Comparison of ENCODE assay signal across 27 cellular contexts in the genomic region with DNA sequence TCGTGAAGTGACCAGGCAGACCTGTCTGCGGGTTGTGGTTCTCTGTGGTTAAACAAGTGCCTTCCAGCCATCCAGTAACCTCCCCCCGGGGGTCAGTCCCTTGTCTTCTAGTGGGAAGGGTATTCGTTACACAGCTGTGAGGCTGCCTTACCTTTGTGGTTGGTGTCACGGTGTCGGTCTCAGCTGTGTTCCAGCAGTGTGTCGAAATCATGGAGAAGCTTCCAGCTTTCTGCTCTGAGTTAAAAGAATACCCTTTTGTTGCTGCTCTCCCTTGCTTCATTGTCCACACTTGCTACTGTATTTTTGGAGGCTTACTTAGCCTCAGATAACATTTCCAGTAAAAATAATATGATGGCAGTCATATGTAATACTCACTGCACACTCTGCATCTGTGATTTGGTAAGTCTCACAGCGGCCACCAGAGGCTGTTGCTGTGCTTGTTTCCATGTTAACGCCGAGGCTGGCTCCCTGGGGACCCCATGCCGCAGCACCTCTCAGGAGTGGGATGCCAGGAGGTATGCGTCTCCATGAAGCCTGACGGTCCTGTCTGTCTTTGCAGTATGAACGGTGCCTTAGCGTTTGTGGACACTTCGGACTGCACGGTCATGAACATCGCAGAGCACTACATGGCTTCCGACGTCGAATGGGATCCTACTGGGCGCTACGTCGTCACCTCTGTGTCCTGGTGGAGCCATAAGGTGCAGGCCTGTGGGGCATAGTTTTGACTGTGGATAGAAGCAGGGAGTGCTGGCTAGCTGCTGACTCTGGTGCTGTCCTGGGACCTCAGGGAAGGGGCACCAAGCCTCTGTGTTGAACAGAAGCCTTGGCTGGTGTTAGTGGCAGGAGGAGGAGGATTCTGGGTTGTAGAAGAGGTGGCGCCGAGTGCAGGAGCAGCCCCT. TPM values are rescaled to one million over a fixed set of nuclear protein-coding genes. Genes with fewer than 3 reads are reported as not detected.
DNase-seq lines count a peak whose midpoint lies in the region; ATAC-seq, FAIRE-seq and TF ChIP-seq lines count a peak whose summit lies in the region.
"Had no signal": no experiment of that assay in that cellular context is flagged by ENCODE, and none has a peak within 500 bp of the region (broad histone marks: within the 10 kb centered on the region; RNA-seq: fewer than 3 reads in every experiment).

No MANE protein-coding gene starts in this region.

- no peak for ATAC-seq in stimulated activated naive CD8-positive, alpha-beta T cell treated with anti-CD3 and anti-CD28 coated beads, Interleukin-15, Interleukin-2, amounts not matched to agents 100 U/mL and 50 U/mL, for 24 hours
- no peak for ATAC-seq in GM12878
- ATAC-seq: activated CD8-positive, alpha-beta T cell treated with anti-CD3 and anti-CD28 coated beads for 36 hours; heart right ventricle; stimulated activated naive CD8-positive, alpha-beta T cell treated with anti-CD3 and anti-CD28 coated beads, Interleukin-15, amount 100 ng/mL, for 72 hours; T-cell had no signal

- no peaks in the 10 kb centered on the region for H3K79me2 ChIP-seq in GM12878 (ENCODE audit: control insufficient read depth, insufficient read depth, low read length)

- H3K27ac ChIP-seq in GM12878 (ENCODE audit: control insufficient read depth, insufficient read depth) (no peak overlapping the region), mesenchymal stem cell (ENCODE audit: low read length, poor library complexity, severe bottlenecking) (no peak overlapping the region)
- H3K27ac ChIP-seq: heart right ventricle, neural progenitor cell, SJSA1, thyroid gland had no signal

- no peak overlapping the region for H2BK12ac ChIP-seq in mesenchymal stem cell (ENCODE audit: low read length in 2 of 2)

- H3K79me1 ChIP-seq in mesenchymal stem cell (replicated peaks; ENCODE audit: low read length, poor library complexity, severe bottlenecking) = peaks cover 31% of the 10 kb centered on the region

- no peak overlapping the region for H2BK5ac ChIP-seq in mesenchymal stem cell (ENCODE audit: low read depth, low read length, poor library complexity, severe bottlenecking)

- H2AK5ac ChIP-seq in mesenchymal stem cell (ENCODE audit: low read length, severe bottlenecking) = no peak overlapping the region

- WGBS in GM12878 (ENCODE audit: insufficient coverage, insufficient replicate concordance, low lambda C conversion rate, missing lambda C conversion rate) = 93% methylated on average over 26 of the region's 26 CpGs
- WGBS in mesenchymal stem cell = 98% methylated on average over 26 of the region's 26 CpGs

- H3K4me1 ChIP-seq in GM12878 (ENCODE audit: control insufficient read depth, insufficient read depth, low read length) (no peaks in the 10 kb centered on the region), mesenchymal stem cell (ENCODE audit: control insufficient read depth, insufficient read depth, low read depth, low read length) (peaks cover 3% of the 10 kb centered on the region)
- H3K4me1 ChIP-seq: heart right ventricle, neural progenitor cell, SJSA1, thyroid gland had no signal

- in situ Hi-C loops in GM12878 (cut with MboI) (no loop called here), G401 (cut with HindIII; ENCODE audit: low sequenced_read_pairs) (no loop called here)

- peak overlapping the region; percentile 47 for H4K8ac ChIP-seq in mesenchymal stem cell (ENCODE audit: low read length)

- no peaks in the 10 kb centered on the region for H3K9me3 Mint-ChIP-seq in stimulated activated naive CD8-positive, alpha-beta T cell treated with anti-CD3 and anti-CD28 coated beads, Interleukin-15, Interleukin-2, amounts not matched to agents 100 ng/mL and 50 ng/mL, for 24 hours
- H3K9me3 Mint-ChIP-seq: activated CD8-positive, alpha-beta T cell treated with anti-CD3 and anti-CD28 coated beads for 36 hours; brain; IgD-negative memory B cell; neural progenitor cell; stimulated activated naive CD8-positive, alpha-beta T cell treated with anti-CD3 and anti-CD28 coated beads, Interleukin-15, amount 100 ng/mL, for 72 hours; T-cell had no signal

- FAIRE-seq in GM12878 (lab: Jason Lieb, UNC) (no peak), HTR-8/SVneo (lab: Jason Lieb, UNC) (no peak)
- FAIRE-seq: H54, RCC 7860 had no signal

- H3K4me3 ChIP-seq in GM12878 = no peak overlapping the region
- no peak overlapping the region for H3K4me3 ChIP-seq in mesenchymal stem cell (ENCODE audit: insufficient read depth in 1 of 2, low read depth in 1 of 2, low read length in 2 of 2)
- H3K4me3 ChIP-seq: heart right ventricle, lung, neural progenitor cell, SJSA1, thyroid gland had no signal

- H3K27me3 Mint-ChIP-seq in stimulated activated naive CD8-positive, alpha-beta T cell treated with anti-CD3 and anti-CD28 coated beads, Interleukin-15, Interleukin-2, amounts not matched to agents 100 ng/mL and 50 ng/mL, for 24 hours = no peaks in the 10 kb centered on the region
- H3K27me3 Mint-ChIP-seq: activated CD8-positive, alpha-beta T cell treated with anti-CD3 and anti-CD28 coated beads for 36 hours; B cell; brain; IgD-negative memory B cell; stimulated activated naive CD8-positive, alpha-beta T cell treated with anti-CD3 and anti-CD28 coated beads, Interleukin-15, amount 100 ng/mL, for 72 hours; T-cell had no signal

- H3K9me3 ChIP-seq in GM12878 (replicated peaks; ENCODE audit: control insufficient read depth, insufficient read depth, low read length) = no peaks in the 10 kb centered on the region
- H3K9me3 ChIP-seq in mesenchymal stem cell (ENCODE audit: control insufficient read depth, low read length) = no peaks in the 10 kb centered on the region
- H3K9me3 ChIP-seq: heart right ventricle, SJSA1, thyroid gland had no signal

- no peaks in the 10 kb centered on the region for H3K4me1 Mint-ChIP-seq in stimulated activated naive CD8-positive, alpha-beta T cell treated with anti-CD3 and anti-CD28 coated beads, Interleukin-15, Interleukin-2, amounts not matched to agents 100 ng/mL and 50 ng/mL, for 24 hours (ENCODE audit: low read depth)
- H3K4me1 Mint-ChIP-seq: B cell, brain, neural progenitor cell had no signal

- TF ChIP-seq RAD21 in GM12878 (IDR thresholded peaks at IDR 0.05; ENCODE audit: insufficient read depth, low read depth, low read length) = no peak

- no peak overlapping the region for H4K91ac ChIP-seq in mesenchymal stem cell (ENCODE audit: low read length)

- no peak overlapping the region for H3K18ac ChIP-seq in mesenchymal stem cell (ENCODE audit: low read depth in 1 of 2, low read length in 2 of 2)

- H3K36me3 ChIP-seq in GM12878 (ENCODE audit: control insufficient read depth in 2 of 2, insufficient read depth in 2 of 2, low read length in 1 of 2) = peaks cover 54 to 65% of the 10 kb centered on the region in 2 experiments
- H3K36me3 ChIP-seq in mesenchymal stem cell (ENCODE audit: control insufficient read depth in 1 of 2, insufficient read depth in 2 of 2, low read depth in 1 of 2, low read length in 2 of 2) = peaks cover 91 to 94% of the 10 kb centered on the region in 2 experiments

- POLR2A ChIA-PET in GM12878 (lab: Charles Lee) = no interaction called here

- CTCF ChIA-PET in GM12878 (lab: Yijun Ruan, JAX) = no interaction called here

- no peak overlapping the region for H3K4me2 ChIP-seq in GM12878 (ENCODE audit: control insufficient read depth, insufficient read depth)
- no peak overlapping the region for H3K4me2 ChIP-seq in mesenchymal stem cell (ENCODE audit: low read length, poor library complexity, severe bottlenecking)
- H3K4me2 ChIP-seq: neural progenitor cell had no signal

- peak overlapping the region; percentile 68 for H3K27ac Mint-ChIP-seq in stimulated activated naive CD8-positive, alpha-beta T cell treated with anti-CD3 and anti-CD28 coated beads, Interleukin-15, Interleukin-2, amounts not matched to agents 100 ng/mL and 50 ng/mL, for 24 hours
- H3K27ac Mint-ChIP-seq: activated CD8-positive, alpha-beta T cell treated with anti-CD3 and anti-CD28 coated beads for 36 hours; B cell; IgD-negative memory B cell; neural progenitor cell; T-cell had no signal

- H4K20me1 ChIP-seq in GM12878 (ENCODE audit: control insufficient read depth, insufficient read depth) = peaks cover 2% of the 10 kb centered on the region

- no peak overlapping the region for H3K4me3 Mint-ChIP-seq in stimulated activated naive CD8-positive, alpha-beta T cell treated with anti-CD3 and anti-CD28 coated beads, Interleukin-15, Interleukin-2, amounts not matched to agents 100 ng/mL and 50 ng/mL, for 24 hours
- H3K4me3 Mint-ChIP-seq: activated CD8-positive, alpha-beta T cell treated with anti-CD3 and anti-CD28 coated beads for 36 hours; B cell; brain; IgD-negative memory B cell; neural progenitor cell; stimulated activated naive CD8-positive, alpha-beta T cell treated with anti-CD3 and anti-CD28 coated beads, Interleukin-15, amount 100 ng/mL, for 72 hours; T-cell had no signal

- no peak for TF ChIP-seq CTCF in GM12878 (IDR thresholded peaks at IDR 0.05 in 2 of 3, conservative IDR thresholded peaks at IDR 0.05 in 1 of 3; ENCODE audit: control insufficient read depth in 2 of 3, extremely low read depth in 1 of 3, insufficient read depth in 1 of 3, low read depth in 3 of 3, low read length in 3 of 3)

- no peak overlapping the region for H3K23ac ChIP-seq in mesenchymal stem cell (ENCODE audit: low read length in 2 of 2)

- DNase-seq in stimulated activated naive CD8-positive, alpha-beta T cell treated with anti-CD3 and anti-CD28 coated beads, Interleukin-15, Interleukin-2, amounts not matched to agents 100 U/mL and 50 U/mL, for 24 hours = no peak
- no peak for DNase-seq in GM12878 (ENCODE audit: low read depth, low spot score)
- no peak for DNase-seq in mesenchymal stem cell
- DNase-seq in activated CD4-positive, alpha-beta T cell treated with anti-CD3 and anti-CD28 coated beads for 48 hours = no peak
- no peak for DNase-seq in HTR-8/SVneo (ENCODE audit: insufficient read length, low spot score)
- DNase-seq in SK-N-DZ (ENCODE audit: low spot score) = no peak
- no peak for DNase-seq in G401 (ENCODE audit: low spot score)
- DNase-seq: activated CD8-positive, alpha-beta T cell treated with anti-CD3 and anti-CD28 coated beads for 36 hours; activated effector memory CD4-positive, alpha-beta T cell treated with anti-CD3 and anti-CD28 coated beads, Interleukin-2, amount 50 U/mL, for 16 hours; effector CD4-positive, alpha-beta T cell; heart right ventricle; NCI-H1092 treated with DMSO at 0.1 percent for 48 hours; NCI-H187; NCI-H526; posterior cingulate gyrus; stimulated activated naive CD8-positive, alpha-beta T cell treated with anti-CD3 and anti-CD28 coated beads, Interleukin-15, amount 100 ng/mL, for 72 hours; T-cell; thyroid gland had no signal

- BruUV-seq in GM12878 (replicated peaks; lab: Mats Ljungman, UMichigan) = no TSS peak

- intact Hi-C loops in GM12878 (cut with micrococcal nuclease; ENCODE audit: unreplicated experiment) = no loop called here

- peaks cover 89% of the 10 kb centered on the region for H3K36me3 Mint-ChIP-seq in stimulated activated naive CD8-positive, alpha-beta T cell treated with anti-CD3 and anti-CD28 coated beads, Interleukin-15, Interleukin-2, amounts not matched to agents 100 ng/mL and 50 ng/mL, for 24 hours (ENCODE audit: low read depth)

- no peak overlapping the region for H3K9ac ChIP-seq in GM12878 (ENCODE audit: control insufficient read depth, insufficient read depth, low read length)
- H3K9ac ChIP-seq in mesenchymal stem cell (ENCODE audit: low read length) = no peak overlapping the region
- H3K9ac ChIP-seq: neural progenitor cell had no signal

- H2BK15ac ChIP-seq in mesenchymal stem cell (ENCODE audit: low read depth, poor library complexity, severe bottlenecking) = no peak overlapping the region

- SMC1A ChIA-PET in GM12878 (lab: Charles Lee; ENCODE audit: uncharacterized antibody, unreplicated experiment) = no interaction called here

- H2AFZ ChIP-seq in GM12878 (ENCODE audit: control insufficient read depth, low read depth, low read length) = no peak overlapping the region
- H2AFZ ChIP-seq in mesenchymal stem cell (ENCODE audit: low read depth, low read length) = no peak overlapping the region
- H2AFZ ChIP-seq: neural progenitor cell had no signal

- H2BK120ac ChIP-seq in mesenchymal stem cell (ENCODE audit: low read depth, low read length) = no peak overlapping the region

- RAD21 ChIA-PET in GM12878 (lab: Charles Lee; ENCODE audit: unreplicated experiment) = no interaction called here

- peak; percentile 62 for TF ChIP-seq POLR2A in GM12878 (IDR thresholded peaks at IDR 0.05; ENCODE audit: low read depth, low read length)

- no peaks in the 10 kb centered on the region for H3K27me3 ChIP-seq in GM12878 (replicated peaks in 1 of 2; ENCODE audit: control insufficient read depth in 2 of 2, insufficient read depth in 2 of 2, low read length in 1 of 2)
- no peaks in the 10 kb centered on the region for H3K27me3 ChIP-seq in mesenchymal stem cell (ENCODE audit: control insufficient read depth in 1 of 2, insufficient read depth in 1 of 2, low read length in 2 of 2)
- H3K27me3 ChIP-seq: heart right ventricle, neural progenitor cell, SJSA1, thyroid gland had no signal

- H3K14ac ChIP-seq in mesenchymal stem cell (ENCODE audit: low read length in 2 of 2) = no peak overlapping the region

- TF ChIP-seq EP300 in GM12878 (IDR thresholded peaks at IDR 0.05; ENCODE audit: borderline replicate concordance in 1 of 2, control insufficient read depth in 1 of 2, low read depth in 2 of 2, low read length in 2 of 2) = no peak

- no peak overlapping the region for H3K4ac ChIP-seq in mesenchymal stem cell (ENCODE audit: low read depth in 1 of 2, low read length in 2 of 2)

RNA-seq across cellular contexts. Expression of gene EIF3B, which starts 20.5 kb away (rescaled TPM):
- 276 and 290 TPM in 2 replicates for total RNA-seq in GM12878 (2013; cell fraction: nucleolus; rRNA removed)
- 154 and 166 TPM in 2 replicates for total RNA-seq in GM12878 (2014; rRNA removed)
- total RNA-seq in GM12878 (2014; rRNA removed; fragmentation: Illumina TruSeq; extraction: Trizol) = 197 and 221 TPM in 2 replicates
- 232 and 251 TPM in 2 replicates for total RNA-seq in GM12878 (2021)
- polyA plus RNA-seq in GM12878 (2011; ENCODE audit: low read depth) = 108 TPM
- 138 and 140 TPM in 2 replicates for polyA plus RNA-seq in GM12878 (2011; rRNA removed)
- 110 and 132 TPM in 2 replicates for polyA plus RNA-seq in GM12878 (2011; cell fraction: cytosol; rRNA removed)
- polyA plus RNA-seq in GM12878 (2011; cell fraction: nucleus; rRNA removed) = 251 and 346 TPM in 2 replicates
- polyA plus RNA-seq in GM12878 (2012) = 135 and 193 TPM in 2 replicates
- 275 and 289 TPM in 2 replicates for polyA plus RNA-seq in GM12878 (2014; fragmentation: Illumina TruSeq; extraction: Trizol)
- 10 to 100 TPM; 17.6 to 52.4 TPM for polyA plus RNA-seq in GM12878 (2014; fragmentation: Nextera tagmentation; extraction: Ambion mirVana)
- 167 and 173 TPM in 2 replicates for polyA plus RNA-seq in GM12878 (2014; rRNA removed)
- polyA plus RNA-seq in GM12878 (2016; fragmentation: Nextera tagmentation; extraction: Ambion mirVana) = 100 to 1,000 TPM in 1 of 2 experiments, 10 to 100 TPM in 1; 36.9 to 126 TPM
- polyA minus RNA-seq in GM12878 (2011; rRNA and poly(A)+ RNA removed) = 127 and 134 TPM in 2 replicates
- polyA minus RNA-seq in GM12878 (2011; cell fraction: cytosol; rRNA and poly(A)+ RNA removed) = 52.5 and 58.8 TPM in 2 replicates
- polyA minus RNA-seq in GM12878 (2011; cell fraction: nucleus; rRNA and poly(A)+ RNA removed) = 59.1 and 78.1 TPM in 2 replicates
- polyA plus RNA-seq in mesenchymal stem cell (2013, experiment 1 of 2) = 81.4 TPM
- polyA plus RNA-seq in mesenchymal stem cell (2013, experiment 2 of 2) = 76.2 TPM
- polyA plus RNA-seq in SK-N-DZ (2014; cell fraction: cytosol; rRNA removed) = 251 and 260 TPM in 2 replicates
- 404 TPM in 2 replicates for polyA plus RNA-seq in SK-N-DZ (2014; cell fraction: nucleus; rRNA removed)
- total RNA-seq in G401 (2014; rRNA removed; shearing (Covaris generic)) = 217 and 294 TPM in 2 replicates

RNA-seq across cellular contexts. Expression of gene CHST12, which starts 28.3 kb away (rescaled TPM):
- 24.3 and 24.9 TPM in 2 replicates for total RNA-seq in GM12878 (2013; cell fraction: nucleolus; rRNA removed)
- 2.0 and 2.4 TPM in 2 replicates for total RNA-seq in GM12878 (2014; rRNA removed)
- 0.78 and 1.1 TPM in 2 replicates for total RNA-seq in GM12878 (2014; rRNA removed; fragmentation: Illumina TruSeq; extraction: Trizol)
- 6.9 and 8.4 TPM in 2 replicates for total RNA-seq in GM12878 (2021)
- polyA plus RNA-seq in GM12878 (2011; ENCODE audit: low read depth) = 4.6 TPM
- polyA plus RNA-seq in GM12878 (2011; rRNA removed) = 5.9 and 14.2 TPM in 2 replicates
- 25.5 and 35.2 TPM in 2 replicates for polyA plus RNA-seq in GM12878 (2011; cell fraction: cytosol; rRNA removed)
- 18.3 and 23.4 TPM in 2 replicates for polyA plus RNA-seq in GM12878 (2011; cell fraction: nucleus; rRNA removed)
- polyA plus RNA-seq in GM12878 (2012) = 12.2 and 14.0 TPM in 2 replicates
- polyA plus RNA-seq in GM12878 (2014; fragmentation: Illumina TruSeq; extraction: Trizol) = 0.19 and 0.43 TPM in 2 replicates
- polyA plus RNA-seq in GM12878 (2014; fragmentation: Nextera tagmentation; extraction: Ambion mirVana) = under 1 TPM; 0.05 to 0.33 TPM
- polyA plus RNA-seq in GM12878 (2014; rRNA removed) = 4.2 and 6.0 TPM in 2 replicates
- polyA plus RNA-seq in GM12878 (2016; fragmentation: Nextera tagmentation; extraction: Ambion mirVana) = 10 to 100 TPM; 11.8 TPM
- 9.7 and 19.3 TPM in 2 replicates for polyA minus RNA-seq in GM12878 (2011; rRNA and poly(A)+ RNA removed)
- polyA minus RNA-seq in GM12878 (2011; cell fraction: cytosol; rRNA and poly(A)+ RNA removed) = 12.7 and 14.5 TPM in 2 replicates
- polyA minus RNA-seq in GM12878 (2011; cell fraction: nucleus; rRNA and poly(A)+ RNA removed) = 3.3 and 7.9 TPM in 2 replicates
- polyA plus RNA-seq in mesenchymal stem cell (2013, experiment 1 of 2) = 20.2 TPM
- 20.4 TPM for polyA plus RNA-seq in mesenchymal stem cell (2013, experiment 2 of 2)
- 13.0 and 14.0 TPM in 2 replicates for polyA plus RNA-seq in SK-N-DZ (2014; cell fraction: cytosol; rRNA removed)
- 14.4 and 15.7 TPM in 2 replicates for polyA plus RNA-seq in SK-N-DZ (2014; cell fraction: nucleus; rRNA removed)
- 13.5 and 20.7 TPM in 2 replicates for total RNA-seq in G401 (2014; rRNA removed; shearing (Covaris generic))
